In the genomic region with DNA sequence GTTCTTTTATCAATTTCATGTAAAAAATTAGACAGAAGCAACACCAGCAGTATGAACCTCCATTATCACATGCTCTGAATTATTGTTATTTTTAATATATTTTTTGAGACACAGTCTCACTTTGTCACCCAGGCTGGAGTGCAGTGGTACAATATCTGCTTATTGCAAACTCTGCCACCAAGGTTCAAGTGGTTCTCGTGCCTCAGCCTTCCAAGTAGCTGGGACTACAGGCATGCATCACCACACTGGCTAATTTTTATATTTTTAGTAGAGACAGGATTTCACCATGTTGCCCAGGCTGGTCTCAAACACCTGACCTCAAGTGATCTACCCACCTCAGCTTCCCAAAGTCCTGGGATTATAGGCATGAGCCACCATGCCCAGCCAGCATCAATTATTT, we compare ENCODE assay signal across 11 cellular contexts. TPM values are rescaled to one million over a fixed set of nuclear protein-coding genes. Genes with fewer than 3 reads are reported as not detected.
"Had no signal": no experiment of that assay in that cellular context is flagged by ENCODE, and none has a peak within 500 bp of the region (broad histone marks: within the 10 kb centered on the region; RNA-seq: fewer than 3 reads in every experiment).

No MANE protein-coding gene starts in this region.

RNA-seq across cellular contexts. Expression of gene ISL2, which starts 42.1 kb away (rescaled TPM):
- total RNA-seq: natural killer cell, neural crest cell, occipital lobe, osteocyte, ovary, posterior vena cava, psoas muscle, right atrium auricular region, right cardiac atrium, right lobe of liver, skeletal muscle tissue had no signal
